In genomic region chr10:61765176-61766087, GRCh38 we compare ENCODE assay signal across 1 cellular context.
A peak's percentile ranks its signal among the peaks of the same experiment; 100 is the strongest.
TF ChIP-seq lines count a peak whose summit lies in the region.

No MANE protein-coding gene starts in this region.

TF ChIP-seq in K562, 482 proteins besides CTCF, POLR2A, EP300 and RAD21 (continued from another document and continues in another):
- peak; percentile 50; the same call in 1 of the 2 replicates for TF ChIP-seq ZFP91 (CRISPR knock-in tag; IDR thresholded peaks at IDR 0.05)
- peak; percentile 86 for TF ChIP-seq TOE1 (IDR thresholded peaks at IDR 0.05; ENCODE audit: borderline replicate concordance)
- TF ChIP-seq TOE1 (CRISPR knock-in tag; IDR thresholded peaks at IDR 0.05; ENCODE audit: borderline replicate concordance, low read depth) = peak; percentile 80; the same call in 1 of the 2 replicates
- no peak for TF ChIP-seq SETDB1 (IDR thresholded peaks at IDR 0.05; ENCODE audit: low read length)
- TF ChIP-seq ETV6 (IDR thresholded peaks at IDR 0.05; ENCODE audit: borderline replicate concordance in 1 of 2, low read depth in 2 of 2, low read length in 1 of 2) = peak; percentile 36 to 97; a peak in 3 of 4 replicates
- no peak for TF ChIP-seq ETV6 (CRISPR knock-in tag; IDR thresholded peaks at IDR 0.05; ENCODE audit: borderline replicate concordance)
- no peak for TF ChIP-seq ID3 (CRISPR knock-in tag; IDR thresholded peaks at IDR 0.05)
- TF ChIP-seq ID3 (tag; IDR thresholded peaks at IDR 0.05) = peak; percentile 99
- TF ChIP-seq ZNF324 (CRISPR knock-in tag; IDR thresholded peaks at IDR 0.05) = peak; percentile 78
- no peak for TF ChIP-seq HSF4 (CRISPR knock-in tag; IDR thresholded peaks at IDR 0.05; ENCODE audit: borderline replicate concordance)
- TF ChIP-seq NRF1 (conservative IDR thresholded peaks at IDR 0.05 in 1 of 2, IDR thresholded peaks at IDR 0.05 in 1 of 2) = peak; percentile 37 to 43; a peak in 2 of 4 replicates
- TF ChIP-seq GABPA (tag; conservative IDR thresholded peaks at IDR 0.05; ENCODE audit: low read depth) = peak; percentile 90
- TF ChIP-seq HMGXB4 (CRISPR knock-in tag; IDR thresholded peaks at IDR 0.05) = no peak
- no peak for TF ChIP-seq ZBTB7A (IDR thresholded peaks at IDR 0.05; ENCODE audit: borderline replicate concordance, control insufficient read depth, low read depth, low read length)
- TF ChIP-seq HDAC1 (IDR thresholded peaks at IDR 0.05) = peak in 1 of 2 experiments; percentile 98
- TF ChIP-seq RNF219 (CRISPR knock-in tag; IDR thresholded peaks at IDR 0.05) = no peak
- no peak for TF ChIP-seq E2F4 (CRISPR knock-in tag; IDR thresholded peaks at IDR 0.05; ENCODE audit: low read depth)
- TF ChIP-seq TBL1XR1 (IDR thresholded peaks at IDR 0.05; ENCODE audit: low read length in 2 of 2) = peak; percentile 100
- peak; percentile 41 for TF ChIP-seq TAF1 (IDR thresholded peaks at IDR 0.05; ENCODE audit: control insufficient read depth, extremely low read depth, insufficient read depth, low read length, severe bottlenecking)
- peak; percentile 89 for TF ChIP-seq ZNF445 (CRISPR knock-in tag; IDR thresholded peaks at IDR 0.05; ENCODE audit: low read depth)
- peak; percentile 64; the same call in 1 of the 2 replicates for TF ChIP-seq ZNF75A (CRISPR knock-in tag; IDR thresholded peaks at IDR 0.05)
- TF ChIP-seq MXI1 (IDR thresholded peaks at IDR 0.05; ENCODE audit: low read depth, low read length) = peak; percentile 95; the same call in 1 of the 2 replicates
- TF ChIP-seq MEF2A (IDR thresholded peaks at IDR 0.05; ENCODE audit: control insufficient read depth, low read depth, low read length) = peak; percentile 77
- TF ChIP-seq FOXK1 (CRISPR knock-in tag; IDR thresholded peaks at IDR 0.05; ENCODE audit: borderline replicate concordance) = no peak; the same call in 1 of the 2 replicates
- no peak for TF ChIP-seq ELK1 (CRISPR knock-in tag; IDR thresholded peaks at IDR 0.05)
- peak; percentile 82 for TF ChIP-seq AFF4 (CRISPR knock-in tag; IDR thresholded peaks at IDR 0.05)
- no peak for TF ChIP-seq POLR3G (IDR thresholded peaks at IDR 0.05; ENCODE audit: extremely low read depth, insufficient read length, insufficient replicate concordance)
- TF ChIP-seq CREM (IDR thresholded peaks at IDR 0.05; ENCODE audit: low read depth) = peak; percentile 94
- TF ChIP-seq CREBBP (IDR thresholded peaks at IDR 0.05; ENCODE audit: low read depth, low read length) = no peak
- TF ChIP-seq IRF9 (tag; IDR thresholded peaks at IDR 0.05) = peak; percentile 15; the same call in 1 of the 2 replicates
- TF ChIP-seq KDM2B (CRISPR knock-in tag; IDR thresholded peaks at IDR 0.05) = no peak
- no peak for TF ChIP-seq RBM17 (IDR thresholded peaks at IDR 0.05; ENCODE audit: borderline replicate concordance, low read depth, low read length)
- TF ChIP-seq TAF7 (tag; IDR thresholded peaks at IDR 0.05) = no peak
- TF ChIP-seq NCOA6 (IDR thresholded peaks at IDR 0.05) = peak; percentile 82
- TF ChIP-seq HCFC1 (IDR thresholded peaks at IDR 0.05; ENCODE audit: low read depth, low read length) = 0 out of 2 replicates have a peak, but pooled peaks have one; percentile 37
- TF ChIP-seq RFX1 (IDR thresholded peaks at IDR 0.05) = 0 out of 2 replicates have a peak, but pooled peaks have one; percentile 3
- TF ChIP-seq CTBP1 (IDR thresholded peaks at IDR 0.05; ENCODE audit: borderline replicate concordance) = peak; percentile 98
- TF ChIP-seq ZNF778 (CRISPR knock-in tag; IDR thresholded peaks at IDR 0.05) = no peak
- TF ChIP-seq HNRNPL (IDR thresholded peaks at IDR 0.05; ENCODE audit: low read depth, low read length) = no peak
- peak; percentile 92 for TF ChIP-seq TCF7 (IDR thresholded peaks at IDR 0.05; ENCODE audit: borderline replicate concordance)
- TF ChIP-seq MED1 (CRISPR knock-in tag; IDR thresholded peaks at IDR 0.05; ENCODE audit: borderline replicate concordance) = no peak
- no peak for TF ChIP-seq ARHGAP35 (IDR thresholded peaks at IDR 0.05; ENCODE audit: partially characterized antibody)
- TF ChIP-seq ZMIZ1 (IDR thresholded peaks at IDR 0.05; ENCODE audit: low read depth in 2 of 2, low read length in 2 of 2) = peak in 1 of 2 experiments; percentile 100; a peak in 2 of 4 replicates
- peak; percentile 76 for TF ChIP-seq L3MBTL2 (IDR thresholded peaks at IDR 0.05)
